In the genomic region with DNA sequence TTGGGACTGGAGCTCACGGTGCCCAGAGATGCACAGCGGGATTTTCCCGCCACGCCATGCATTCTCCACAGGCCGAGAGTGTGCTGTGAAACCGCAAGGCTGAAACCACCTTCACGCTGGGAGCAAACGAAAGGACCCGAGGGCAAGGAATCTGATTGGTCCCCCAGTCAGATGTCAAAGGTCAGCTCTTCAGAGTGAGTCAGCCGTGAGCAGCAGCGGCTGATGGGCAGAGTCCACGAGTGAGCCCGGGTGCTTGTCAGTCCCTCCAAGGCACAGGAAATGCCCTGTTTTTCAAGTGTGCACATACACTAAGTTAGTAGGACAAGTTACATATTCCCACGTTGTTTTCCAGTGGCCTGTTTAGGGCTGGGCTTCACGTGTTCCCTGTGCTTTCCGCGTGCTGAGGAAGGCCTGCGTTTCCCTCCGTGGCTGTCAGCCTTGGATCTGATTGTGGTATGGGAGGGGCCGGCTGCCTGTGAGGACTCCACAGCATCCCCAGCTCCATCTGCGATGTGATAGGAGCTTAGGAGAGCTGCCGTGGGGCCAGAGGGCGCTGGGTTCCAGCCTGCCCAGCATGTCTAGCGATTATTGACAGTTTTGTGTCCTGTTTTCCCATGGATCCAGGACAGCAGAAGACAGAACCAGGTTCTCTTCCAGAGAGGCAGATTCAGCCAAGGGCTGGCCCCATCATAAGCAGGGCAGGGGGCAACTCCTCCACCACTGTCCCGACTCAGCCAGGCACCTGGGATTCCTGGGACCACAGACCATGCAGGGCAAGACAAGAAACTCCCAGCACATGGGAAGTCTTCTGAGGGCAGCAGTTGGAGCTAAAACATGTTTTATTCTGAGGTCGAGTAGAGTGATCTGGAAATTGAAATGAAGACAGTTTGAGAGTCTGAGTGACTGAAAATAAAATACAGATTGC, we compare ENCODE assay signal across 20 cellular contexts. TPM values are rescaled to one million over a fixed set of nuclear protein-coding genes. Genes with fewer than 3 reads are reported as not detected.
A peak's percentile ranks its signal among the peaks of the same experiment; 100 is the strongest.
DNase-seq lines count a peak whose midpoint lies in the region; ATAC-seq and FAIRE-seq lines count a peak whose summit lies in the region.
"Had no signal": no experiment of that assay in that cellular context is flagged by ENCODE, and none has a peak within 500 bp of the region (broad histone marks: within the 10 kb centered on the region; RNA-seq: fewer than 3 reads in every experiment).

No MANE protein-coding gene starts in this region.

- no peaks in the 10 kb centered on the region for H3K9me3 ChIP-seq in small intestine (ENCODE audit: control insufficient read depth, low read depth)
- H3K9me3 ChIP-seq: BLaER1, esophagus squamous epithelium, lower lobe of right lung, thoracic aorta had no signal

- DNase-seq in DMS53 (lab: John Stamatoyannopoulos, UW) = peak; percentile 51
- DNase-seq in DMS53 treated with DMSO at 0.1 percent for 48 hours (lab: John Stamatoyannopoulos, UW; ENCODE audit: unreplicated experiment) = no peak
- DNase-seq in activated CD8-positive, alpha-beta memory T cell treated with anti-CD3 and anti-CD28 coated beads, Interleukin-2, amount 50 U/mL, for 48 hours = peak; percentile 8
- peak; percentile 53 for DNase-seq in kidney tubule cell (ENCODE audit: low spot score)
- DNase-seq in small intestine = peak; percentile 95
- DNase-seq in glomerular visceral epithelial cell (ENCODE audit: extremely low spot score) = no peak
- DNase-seq: activated CD4-positive, alpha-beta T cell treated with anti-CD3 and anti-CD28 coated beads, Interleukin-2, amount 50 U/mL, for 48 hours; esophagus squamous epithelium; GF-D8; lower lobe of right lung; NCI-H187 treated with DMSO at 0.1 percent for 48 hours; NCI-H446; NK-92 treated with Interleukin-12 subunit alpha and Interleukin-12 subunit beta, amount 100 ng/mL, for 24 hours; T-helper 1 cell had no signal

- 34 to 68% (median 55%) methylated on average over 26 of the region's 26 CpGs for WGBS in small intestine, 3 donors

- H3K27me3 ChIP-seq in small intestine (ENCODE audit: control insufficient read depth in 2 of 2, insufficient read depth in 2 of 2, low read length in 2 of 2) = no peaks in the 10 kb centered on the region
- H3K27me3 ChIP-seq: BLaER1, esophagus squamous epithelium had no signal

- no peak for FAIRE-seq in small intestine (lab: Jason Lieb, UNC)
- FAIRE-seq: GM12878 had no signal

- no peaks in the 10 kb centered on the region for H3K36me3 ChIP-seq in small intestine (ENCODE audit: control insufficient read depth in 2 of 2, insufficient read depth in 2 of 2, low read length in 2 of 2)
- H3K36me3 ChIP-seq: BLaER1, esophagus squamous epithelium, lower lobe of right lung, thoracic aorta had no signal

- H3K27ac ChIP-seq in small intestine (ENCODE audit: low read depth in 1 of 2, low read length in 1 of 2) = peak overlapping the region; percentile 69 to 77
- H3K27ac ChIP-seq: 22Rv1, BLaER1, esophagus squamous epithelium, lower lobe of right lung, thoracic aorta had no signal

- no peak overlapping the region for H3K4me3 ChIP-seq in small intestine (ENCODE audit: low read depth in 1 of 2, low read length in 2 of 2)
- H3K4me3 ChIP-seq: BLaER1, esophagus squamous epithelium, GM12878, lower lobe of right lung, thoracic aorta had no signal

- H3K4me1 ChIP-seq in small intestine (ENCODE audit: control insufficient read depth in 2 of 2, insufficient read depth in 1 of 2, low read depth in 1 of 2, low read length in 1 of 2) = no peaks in the 10 kb centered on the region
- H3K4me1 ChIP-seq: BLaER1, esophagus squamous epithelium, lower lobe of right lung had no signal

- ATAC-seq in HG02678 (IDR thresholded peaks at IDR 0.05; ENCODE audit: unreplicated experiment) (no peak), GM18519 (IDR thresholded peaks at IDR 0.05; ENCODE audit: low FRiP score, unreplicated experiment) (no peak)
- ATAC-seq: GM12878 had no signal

RNA-seq across cellular contexts. Expression of a gene that starts 38.2 kb away (rescaled TPM):
- 1 to 10 TPM in 2 of 3 donors, under 1 TPM in 1; 0.15 to 1.6 (median 1.1) TPM for polyA plus RNA-seq in small intestine
- polyA plus RNA-seq: GM12878 had no signal

Comparison
In these comparisons a context has a peak if more than half of its experiments do, and no peak if none do; other contexts are left out.
1. DNase-seq: peak in DMS53 (single experiment), activated CD8-positive, alpha-beta memory T cell treated with anti-CD3 and anti-CD28 coated beads, Interleukin-2, amount 50 U/mL, for 48 hours (single experiment), kidney tubule cell (single experiment) and small intestine (single experiment); none in DMS53 treated with DMSO at 0.1 percent for 48 hours (single experiment) and glomerular visceral epithelial cell (single experiment).